In the genomic region with DNA sequence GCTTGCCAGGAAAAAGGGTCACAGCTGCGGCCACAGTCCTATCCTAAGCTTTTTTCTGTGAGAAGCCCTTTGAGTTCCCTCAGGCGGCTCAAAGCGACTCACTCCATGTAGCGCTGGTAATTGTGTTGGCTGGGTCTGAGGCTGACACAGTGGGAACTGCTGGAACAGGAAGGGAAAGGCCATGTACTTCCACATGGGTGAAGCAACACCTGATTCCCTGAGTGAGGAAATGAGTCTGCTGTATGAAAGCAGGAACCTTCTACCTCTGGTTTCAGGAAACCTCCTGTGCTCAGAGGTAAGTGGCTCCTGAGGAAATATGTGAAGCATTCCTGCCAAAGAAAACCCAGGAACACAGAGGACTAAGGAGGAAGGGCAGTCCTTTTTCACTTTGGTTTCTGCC, we compare ENCODE assay signal across 19 cellular contexts.
A peak's percentile ranks its signal among the peaks of the same experiment; 100 is the strongest.
DNase-seq lines count a peak whose midpoint lies in the region; ATAC-seq and TF ChIP-seq lines count a peak whose summit lies in the region.
"Had no signal": no experiment of that assay in that cellular context is flagged by ENCODE, and none has a peak within 500 bp of the region (broad histone marks: within the 10 kb centered on the region; RNA-seq: fewer than 3 reads in every experiment).

No MANE protein-coding gene starts in this region.

- no peak overlapping the region for H3K23ac ChIP-seq in trophoblast cell (ENCODE audit: low read length)

- TF ChIP-seq CTCF in mammary epithelial cell (conservative IDR thresholded peaks at IDR 0.05 in 1 of 2, IDR thresholded peaks at IDR 0.05 in 1 of 2; ENCODE audit: extremely low read depth in 1 of 2, insufficient read depth in 1 of 2, low read depth in 1 of 2, low read length in 2 of 2) (no peak), natural killer cell (IDR thresholded peaks at IDR 0.05) (no peak)

- no TSS peak for BruUV-seq in mammary epithelial cell (replicated peaks; lab: Mats Ljungman, UMichigan)

- peak overlapping the region; percentile 48 for H3K4ac ChIP-seq in trophoblast cell (ENCODE audit: low read depth, low read length)

- DNase-seq in MG63, result peak; percentile 3
- DNase-seq in mammary epithelial cell, result peak; percentile 76
- DNase-seq in iPS-NIHi7 (ENCODE audit: extremely low spot score), result peak; percentile 12
- peak; percentile 60 to 73 for DNase-seq in trophoblast cell
- DNase-seq in natural killer cell, result no peak
- no peak for DNase-seq in NCI-H526 treated with DMSO at 0.1 percent for 48 hours (lab: John Stamatoyannopoulos, UW)
- no peak for DNase-seq in NCI-H2107 treated with DMSO at 0.1 percent for 48 hours (lab: John Stamatoyannopoulos, UW; ENCODE audit: unreplicated experiment)
- DNase-seq: ACHN, AML-193, DMS 273 treated with DMSO at 0.1 percent for 48 hours, HCEC 1CT, NCI-H1436, NCI-H2029, NCI-H510A, SHP77 had no signal

- peaks cover 6% of the 10 kb centered on the region for H3K79me1 ChIP-seq in trophoblast cell (ENCODE audit: low read length)

- H3K4me3 Mint-ChIP-seq in natural killer cell, result no peak overlapping the region
- H3K4me3 Mint-ChIP-seq: CD14-positive monocyte had no signal

- H3K36me3 ChIP-seq in MG63 (no peaks in the 10 kb centered on the region), mammary epithelial cell (ENCODE audit: insufficient read depth, low read length) (no peaks in the 10 kb centered on the region), trophoblast cell (ENCODE audit: control insufficient read depth in 1 of 2, insufficient read depth in 2 of 2, low read length in 2 of 2) (no peaks in the 10 kb centered on the region)

- in situ Hi-C loops in mammary epithelial cell (cut with MboI; ENCODE audit: low sequenced_read_pairs in 2 of 2), result no loop called here

- H3K27me3 ChIP-seq in MG63, result no peaks in the 10 kb centered on the region
- no peaks in the 10 kb centered on the region for H3K27me3 ChIP-seq in mammary epithelial cell (ENCODE audit: insufficient read depth, low read length)
- H3K27me3 ChIP-seq in trophoblast cell (ENCODE audit: insufficient read depth, low read length), result no peaks in the 10 kb centered on the region

- H3K4me2 ChIP-seq in mammary epithelial cell (ENCODE audit: insufficient read depth, low read depth, low read length), result peak overlapping the region; percentile 25
- H3K4me2 ChIP-seq in trophoblast cell (ENCODE audit: low read length), result peak overlapping the region; percentile 19

- H2AFZ ChIP-seq in mammary epithelial cell (ENCODE audit: low read depth, low read length), result peak overlapping the region; percentile 78
- no peak overlapping the region for H2AFZ ChIP-seq in trophoblast cell (ENCODE audit: insufficient read depth, low read length, poor library complexity)

- H3K27me3 Mint-ChIP-seq in natural killer cell (ENCODE audit: low read depth in 2 of 2), result no peaks in the 10 kb centered on the region

- H3K18ac ChIP-seq in trophoblast cell (ENCODE audit: low read length), result peak overlapping the region; percentile 66

- H3K4me3 ChIP-seq in MG63, result no peak overlapping the region
- H3K4me3 ChIP-seq in mammary epithelial cell (replicated peaks in 1 of 3; ENCODE audit: insufficient read depth in 1 of 3, low read depth in 2 of 3, low read length in 3 of 3), result no peak overlapping the region
- no peak overlapping the region for H3K4me3 ChIP-seq in trophoblast cell (ENCODE audit: low read depth, low read length)

- H3K9ac ChIP-seq in mammary epithelial cell (ENCODE audit: insufficient read depth, low read length) (no peak overlapping the region), trophoblast cell (ENCODE audit: low read length) (no peak overlapping the region)

- no peak overlapping the region for H3K14ac ChIP-seq in trophoblast cell (ENCODE audit: low read length)

- H3K9me3 Mint-ChIP-seq in natural killer cell, result peaks cover 4 to 10% of the 10 kb centered on the region in 2 donors
- H3K9me3 Mint-ChIP-seq: CD14-positive monocyte had no signal

- H3K4me1 ChIP-seq in mammary epithelial cell (ENCODE audit: insufficient read depth, low read length) (peaks cover 15% of the 10 kb centered on the region), trophoblast cell (ENCODE audit: control insufficient read depth in 1 of 2, insufficient read depth in 2 of 2, low read length in 2 of 2) (peaks cover 4 to 7% of the 10 kb centered on the region in 2 experiments)

- no peaks in the 10 kb centered on the region for H3K4me1 Mint-ChIP-seq in natural killer cell
- H3K4me1 Mint-ChIP-seq: CD14-positive monocyte had no signal

- ATAC-seq in natural killer cell (no peak), HG03039 (IDR thresholded peaks at IDR 0.05; ENCODE audit: unreplicated experiment) (no peak)
- ATAC-seq: Panc1, SK-N-SH treated with all-trans-retinoic acid at 6 μM for 48 hours had no signal

- no peaks in the 10 kb centered on the region for H4K20me1 ChIP-seq in mammary epithelial cell (ENCODE audit: insufficient read depth, low read length)

- H3K36me3 Mint-ChIP-seq in natural killer cell, result no peaks in the 10 kb centered on the region
- H3K36me3 Mint-ChIP-seq: CD14-positive monocyte had no signal

- H3K27ac Mint-ChIP-seq in natural killer cell, result no peak overlapping the region
- H3K27ac Mint-ChIP-seq: CD14-positive monocyte had no signal

- peak overlapping the region; percentile 46 for H2BK12ac ChIP-seq in trophoblast cell (ENCODE audit: low read length)

- CTCF ChIA-PET in mammary epithelial cell (lab: Charles Lee; ENCODE audit: low non-redundant PET), result no interaction called here

- H2BK5ac ChIP-seq in trophoblast cell (ENCODE audit: low read depth, low read length, poor library complexity), result peak overlapping the region; percentile 84

- H4K12ac ChIP-seq in trophoblast cell (ENCODE audit: low read depth, low read length), result no peak overlapping the region

- no peaks in the 10 kb centered on the region for H3K79me2 ChIP-seq in mammary epithelial cell (ENCODE audit: insufficient read depth, low read length)
- H3K79me2 ChIP-seq in trophoblast cell (ENCODE audit: control insufficient read depth, insufficient read depth, low read length, poor library complexity), result no peaks in the 10 kb centered on the region

- H4K8ac ChIP-seq in trophoblast cell (ENCODE audit: low read depth, low read length), result peak overlapping the region; percentile 55

- no peaks in the 10 kb centered on the region for H3K9me3 ChIP-seq in MG63
- no peaks in the 10 kb centered on the region for H3K9me3 ChIP-seq in mammary epithelial cell (replicated peaks; ENCODE audit: insufficient read depth, low read length)
- no peaks in the 10 kb centered on the region for H3K9me3 ChIP-seq in trophoblast cell (ENCODE audit: insufficient read depth, low read depth, low read length)

- H4K91ac ChIP-seq in trophoblast cell (ENCODE audit: low read depth, low read length), result peak overlapping the region; percentile 75

- peak overlapping the region; percentile 91 for H2BK120ac ChIP-seq in trophoblast cell (ENCODE audit: insufficient read depth, low read length, poor library complexity)

- intact Hi-C loops in mammary epithelial cell (cut with micrococcal nuclease) (no loop called here), natural killer cell (cut with micrococcal nuclease) (no loop called here)

- H3K27ac ChIP-seq in mammary epithelial cell (ENCODE audit: insufficient read depth, low read depth, low read length), result peak overlapping the region; percentile 28
- H3K27ac ChIP-seq in trophoblast cell (ENCODE audit: low read depth, low read length), result peak overlapping the region; percentile 84

- dilution Hi-C loops in mammary epithelial cell (cut with HindIII; ENCODE audit: low sequenced_read_pairs), result no loop called here

- 93% methylated on average over 4 of the region's 4 CpGs for WGBS in mammary epithelial cell (ENCODE audit: low coverage, missing lambda C conversion rate)
- WGBS in trophoblast cell (ENCODE audit: extremely low coverage, insufficient coverage, insufficient read length), result no CpG with 5 or more reads among the region's 4 CpGs

- no peak overlapping the region for H2AK5ac ChIP-seq in trophoblast cell (ENCODE audit: low read length)

Comparison
In these comparisons a context has a peak if more than half of its experiments do, and no peak if none do; other contexts are left out.
1. DNase-seq: peak in MG63 (single experiment), mammary epithelial cell (single experiment), iPS-NIHi7 (single experiment) and trophoblast cell (2 of 2); none in natural killer cell (single experiment), NCI-H526 treated with DMSO at 0.1 percent for 48 hours (single experiment) and NCI-H2107 treated with DMSO at 0.1 percent for 48 hours (single experiment).